Comparison of ENCODE assay signal across 9 cellular contexts in genomic region chr22:21755855-21756284, GRCh38. TPM values are rescaled to one million over a fixed set of nuclear protein-coding genes. Genes with fewer than 3 reads are reported as not detected.
DNase-seq lines count a peak whose midpoint lies in the region; ATAC-seq and TF ChIP-seq lines count a peak whose summit lies in the region.
"Had no signal": no experiment of that assay in that cellular context is flagged by ENCODE, and none has a peak within 500 bp of the region (broad histone marks: within the 10 kb centered on the region; RNA-seq: fewer than 3 reads in every experiment).

No MANE protein-coding gene starts in this region.

- ATAC-seq in HG02642 (IDR thresholded peaks at IDR 0.05; ENCODE audit: poor library complexity, unreplicated experiment) = no peak

- CTCF ChIA-PET in GM10248 (lab: Yijun Ruan, JAX) = no interaction called here

- POLR2A ChIA-PET in GM10248 (lab: Yijun Ruan, JAX) = no interaction called here

- H3K4me1 Mint-ChIP-seq in chondrocyte (ENCODE audit: low read depth) = peaks cover 35% of the 10 kb centered on the region
- H3K4me1 Mint-ChIP-seq in nephron progenitor cell = peaks cover 46% of the 10 kb centered on the region

- DNase-seq in GM10248 (ENCODE audit: extremely low spot score) = peak; percentile 64
- DNase-seq in OCI-M1 (lab: John Stamatoyannopoulos, UW) = peak; percentile 62
- peak; percentile 9 for DNase-seq in chondrocyte (ENCODE audit: low spot score)
- no peak for DNase-seq in nephron progenitor cell
- no peak for DNase-seq in effector CD8-positive, alpha-beta T cell (lab: John Stamatoyannopoulos, UW)
- DNase-seq in HT-29 (ENCODE audit: low spot score) = no peak
- DNase-seq in DMS 273 (lab: John Stamatoyannopoulos, UW; ENCODE audit: unreplicated experiment) = no peak

- H3K9me3 Mint-ChIP-seq in chondrocyte (ENCODE audit: low read depth) (no peaks in the 10 kb centered on the region), nephron progenitor cell (no peaks in the 10 kb centered on the region)
- H3K9me3 Mint-ChIP-seq: IgD-negative memory B cell had no signal

- no peak overlapping the region for H3K4me3 Mint-ChIP-seq in chondrocyte (ENCODE audit: unreplicated experiment)
- H3K4me3 Mint-ChIP-seq in nephron progenitor cell = no peak overlapping the region

- no peaks in the 10 kb centered on the region for H3K27me3 Mint-ChIP-seq in chondrocyte (ENCODE audit: low read depth)
- H3K27me3 Mint-ChIP-seq in nephron progenitor cell (ENCODE audit: low read depth, poor library complexity) = no peaks in the 10 kb centered on the region
- H3K27me3 Mint-ChIP-seq: IgD-negative memory B cell had no signal

- H3K36me3 Mint-ChIP-seq in chondrocyte (ENCODE audit: low read depth) (peaks cover 10% of the 10 kb centered on the region), nephron progenitor cell (ENCODE audit: low read depth) (peaks cover 14% of the 10 kb centered on the region)

- H3K27ac Mint-ChIP-seq in chondrocyte (ENCODE audit: unreplicated experiment) (peak overlapping the region; percentile 58), nephron progenitor cell (peak overlapping the region; percentile 60)

- TF ChIP-seq CTCF in GM10248 (IDR thresholded peaks at IDR 0.05; ENCODE audit: control extremely low read depth, extremely low read depth, low read depth, missing control alignments) (no peak), chondrocyte (IDR thresholded peaks at IDR 0.05) (no peak), nephron progenitor cell (IDR thresholded peaks at IDR 0.05) (no peak)

RNA-seq across cellular contexts. Expression of gene YPEL1, which starts 20.3 kb away (rescaled TPM):
- total RNA-seq in chondrocyte = 2.6 to 6.0 TPM (median 5.4 TPM) in 3 replicates
- 0.26 and 4.2 TPM in 2 replicates for total RNA-seq in HT-29 (2014; rRNA removed; shearing (Covaris generic))

Comparison
In these comparisons a context has a peak if more than half of its experiments do, and no peak if none do; other contexts are left out.
1. DNase-seq: peak in GM10248 (single experiment), OCI-M1 (single experiment) and chondrocyte (single experiment); none in nephron progenitor cell (single experiment), effector CD8-positive, alpha-beta T cell (single experiment), HT-29 (single experiment) and DMS 273 (single experiment).